25 cellular contexts compared by ENCODE assay signal in genomic region chr17:4722678-4723240, GRCh38.
DNase-seq lines count a peak whose midpoint lies in the region; ATAC-seq and TF ChIP-seq lines count a peak whose summit lies in the region.
"Had no signal": no experiment of that assay in that cellular context is flagged by ENCODE, and none has a peak within 500 bp of the region (broad histone marks: within the 10 kb centered on the region; RNA-seq: fewer than 3 reads in every experiment).

No MANE protein-coding gene starts in this region.

- peaks cover 11% of the 10 kb centered on the region for H3K4me1 Mint-ChIP-seq in memory B cell

- H3K4me3 Mint-ChIP-seq in memory B cell = no peak overlapping the region
- H3K4me3 Mint-ChIP-seq: activated naive CD4-positive, alpha-beta T cell treated with anti-CD3 and anti-CD28 coated beads, Interleukin-2, amount 10 ng/mL, durations not matched to agents 7 days and 5 days; nephron had no signal

- DNase-seq in DMS 273 (lab: John Stamatoyannopoulos, UW; ENCODE audit: unreplicated experiment) = peak; percentile 45
- no peak for DNase-seq in DMS 273 treated with DMSO at 0.1 percent for 48 hours (lab: John Stamatoyannopoulos, UW)
- peak; percentile 27 for DNase-seq in RKO (ENCODE audit: low spot score)
- DNase-seq in memory B cell (ENCODE audit: low spot score in 2 of 2) = no peak
- no peak for DNase-seq in NK-92 (lab: John Stamatoyannopoulos, UW; ENCODE audit: unreplicated experiment)
- DNase-seq: 8988T; activated naive CD4-positive, alpha-beta T cell treated with anti-CD3 and anti-CD28 coated beads, Interleukin-2, amount 10 ng/mL, durations not matched to agents 7 days and 5 days; amygdala; colonic mucosa; effector memory CD8-positive, alpha-beta T cell; NCI-H1417 treated with DMSO at 0.1 percent for 48 hours; NCI-H2081; NCI-H345; NCI-H748 treated with DMSO at 0.1 percent for 48 hours; SK-N-SH; stimulated activated CD4-positive, alpha-beta T cell treated with anti-CD3 and anti-CD28 coated beads, Interleukin-4, amount 100 ng/mL, for 1 hour; stimulated activated naive CD4-positive, alpha-beta T cell; T-helper 2 cell had no signal

- no peaks in the 10 kb centered on the region for H3K27me3 Mint-ChIP-seq in memory B cell
- H3K27me3 Mint-ChIP-seq: activated naive CD4-positive, alpha-beta T cell treated with anti-CD3 and anti-CD28 coated beads, Interleukin-2, amount 10 ng/mL, durations not matched to agents 7 days and 5 days; effector memory CD8-positive, alpha-beta T cell; IgD-negative memory B cell had no signal

- H3K27ac ChIP-seq in C4-2B = peak overlapping the region; percentile 83
- H3K27ac ChIP-seq: thoracic aorta had no signal

- no peak for TF ChIP-seq CTCF in C4-2B (conservative IDR thresholded peaks at IDR 0.05)

- peaks cover 13% of the 10 kb centered on the region for H3K36me3 Mint-ChIP-seq in memory B cell
- H3K36me3 Mint-ChIP-seq: IgD-negative memory B cell had no signal

- H3K9me3 Mint-ChIP-seq in memory B cell = no peaks in the 10 kb centered on the region
- H3K9me3 Mint-ChIP-seq: activated naive CD4-positive, alpha-beta T cell treated with anti-CD3 and anti-CD28 coated beads, Interleukin-2, amount 10 ng/mL, durations not matched to agents 7 days and 5 days; effector memory CD8-positive, alpha-beta T cell; IgD-negative memory B cell; nephron had no signal

- H3K27ac Mint-ChIP-seq in memory B cell = peak overlapping the region; percentile 81
- H3K27ac Mint-ChIP-seq: nephron had no signal

- no peak for ATAC-seq in memory B cell (ENCODE audit: low read depth)
- ATAC-seq in GM21529 (IDR thresholded peaks at IDR 0.05; ENCODE audit: unreplicated experiment) = no peak
- ATAC-seq in HG03159 (IDR thresholded peaks at IDR 0.05; ENCODE audit: unreplicated experiment) = no peak
- ATAC-seq: right cardiac atrium had no signal

Comparison
In these comparisons a context has a peak if more than half of its experiments do, and no peak if none do; other contexts are left out.
1. DNase-seq: peak in DMS 273 (single experiment) and RKO (single experiment); none in DMS 273 treated with DMSO at 0.1 percent for 48 hours (single experiment), memory B cell (0 of 2) and NK-92 (single experiment).